In genomic region chr20:3172933-3173581, GRCh38 we compare ENCODE assay signal across 1 cellular context.
TF ChIP-seq lines count a peak whose summit lies in the region.

LZTS3 (minus strand) TSS chr20:3173549; CDS start chr20:3167163, 6,386 bp downstream.

TF ChIP-seq in GM23338, 12 proteins besides CTCF, POLR2A, EP300 and RAD21 (continued from another document):
- TF ChIP-seq ZNF462 (CRISPR knock-in tag; IDR thresholded peaks at IDR 0.05): no peak
- peak; percentile 4; the same call in 1 of the 2 replicates for TF ChIP-seq POLR2AphosphoS5 (IDR thresholded peaks at IDR 0.05; ENCODE audit: low read depth)
- no peak for TF ChIP-seq EZH2 (IDR thresholded peaks at IDR 0.05; ENCODE audit: low read depth, unreplicated experiment)
